In the genomic region with DNA sequence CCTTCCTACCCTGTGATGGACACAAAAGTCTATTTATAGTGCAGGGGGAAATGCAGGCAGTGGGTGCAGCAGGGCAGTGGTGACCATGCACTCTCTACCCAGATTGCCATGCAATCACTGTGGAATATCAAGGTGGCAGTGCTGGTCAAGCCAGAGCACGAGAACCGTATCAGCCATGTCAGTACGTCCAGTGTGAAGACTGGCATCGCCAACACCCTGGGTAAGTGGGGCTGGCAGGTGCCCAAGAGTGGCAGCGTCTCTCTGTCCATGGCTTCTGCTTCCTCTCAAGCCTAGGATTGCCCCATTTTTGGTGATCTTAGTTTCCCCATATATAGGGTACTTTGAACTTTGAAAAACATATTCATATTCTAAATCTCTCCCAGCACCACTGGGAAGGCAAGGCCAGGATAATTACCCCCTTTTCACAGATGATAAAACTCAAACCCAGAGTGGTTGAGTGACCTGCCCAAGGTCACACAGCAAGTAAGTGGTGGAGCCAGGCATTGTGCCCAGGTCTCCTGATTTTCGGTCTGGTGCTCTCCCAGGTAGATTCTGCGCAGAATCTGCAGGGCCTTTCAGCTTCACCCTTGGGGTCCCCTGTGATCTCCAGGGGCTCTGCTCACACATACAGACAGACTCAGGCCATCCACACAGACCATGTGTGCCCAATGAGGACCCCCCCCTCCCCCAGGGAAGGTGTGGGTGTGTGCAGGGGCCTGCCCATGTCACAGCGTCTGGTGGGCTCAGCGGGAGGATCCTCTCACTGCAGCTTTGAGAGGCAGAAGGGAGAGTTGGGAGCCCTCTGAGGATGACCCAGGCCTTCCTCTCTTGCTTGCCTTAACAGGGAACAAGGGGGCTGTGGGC, we compare ENCODE assay signal across 33 cellular contexts. TPM values are rescaled to one million over a fixed set of nuclear protein-coding genes. Genes with fewer than 3 reads are reported as not detected.
DNase-seq lines count a peak whose midpoint lies in the region; ATAC-seq, FAIRE-seq and TF ChIP-seq lines count a peak whose summit lies in the region.
"Had no signal": no experiment of that assay in that cellular context is flagged by ENCODE, and none has a peak within 500 bp of the region (broad histone marks: within the 10 kb centered on the region; RNA-seq: fewer than 3 reads in every experiment).

No MANE protein-coding gene starts in this region.

- ATAC-seq in stimulated activated naive CD8-positive, alpha-beta T cell treated with anti-CD3 and anti-CD28 coated beads, Interleukin-15, Interleukin-2, amounts not matched to agents 100 U/mL and 50 U/mL, for 24 hours: no peak
- no peak for ATAC-seq in HG02870 (IDR thresholded peaks at IDR 0.05; ENCODE audit: unreplicated experiment)
- ATAC-seq: effector memory CD8-positive, alpha-beta T cell; stimulated activated naive CD8-positive, alpha-beta T cell treated with anti-CD3 and anti-CD28 coated beads, Interleukin-15, amount 100 ng/mL, for 72 hours had no signal

- intact Hi-C loops in posterior vena cava (cut with DNase I): loop anchor here in 1 of 2 donors (10.0 kb wide), 1 partner anchor 217 kb away; no protein-coding TSS in a partner anchor

- FAIRE-seq in GM12892 (lab: Jason Lieb, UNC): no peak
- FAIRE-seq: A204.1, GM12891 had no signal

- peak; percentile 8 for DNase-seq in activated CD4-positive, CD25-positive, alpha-beta regulatory T cell treated with anti-CD3 and anti-CD28 coated beads, Interleukin-2, amount 50 U/mL, for 72 hours
- DNase-seq in activated CD4-positive, CD25-positive, alpha-beta regulatory T cell (lab: John Stamatoyannopoulos, UW): no peak
- DNase-seq in GM12892 (ENCODE audit: insufficient read length): no peak
- peak; percentile 32 for DNase-seq in ecto neural progenitor cell (ENCODE audit: low spot score)
- DNase-seq in posterior vena cava (ENCODE audit: low spot score): peak; percentile 82
- no peak for DNase-seq in NCI-H1436 treated with DMSO at 0.1 percent for 48 hours (lab: John Stamatoyannopoulos, UW)
- no peak for DNase-seq in stimulated activated naive CD8-positive, alpha-beta T cell treated with anti-CD3 and anti-CD28 coated beads, Interleukin-15, Interleukin-2, amounts not matched to agents 100 U/mL and 50 U/mL, for 24 hours
- DNase-seq: activated CD4-positive, alpha-beta T cell treated with anti-CD3 and anti-CD28 coated beads for 1 hour; activated T-cell treated with anti-CD3 and anti-CD28 coated beads, Interleukin-2, amount 50 U/mL, for 1 hour; brain microvascular endothelial cell; colonic mucosa; DMS 273 treated with DMSO at 0.1 percent for 48 hours; effector memory CD8-positive, alpha-beta T cell; EL; H9; KG1; MM.1S; NCI-H2029 treated with DMSO at 0.1 percent for 48 hours; NCI-H526 treated with DMSO at 0.1 percent for 48 hours; stimulated activated CD4-positive, alpha-beta T cell treated with anti-CD3 and anti-CD28 coated beads, Interleukin-15, amount 100 ng/mL, for 24 hours; T-helper 1 cell; tibial artery had no signal

- TF ChIP-seq POLR2A in GM12892 (IDR thresholded peaks at IDR 0.05; ENCODE audit: low read depth, low read length): 0 out of 2 replicates have a peak, but pooled peaks have one; percentile 34

RNA-seq across cellular contexts. Expression of gene INPPL1, which starts 7.1 kb away (rescaled TPM):
- polyA plus RNA-seq in GM12892 (2012; ENCODE audit: missing spikeins): 41.2 TPM
- 100 to 1,000 TPM; 108 to 110 TPM for total RNA-seq in posterior vena cava

RNA-seq across cellular contexts. Expression of gene PHOX2A, which starts 12.3 kb away (rescaled TPM):
- not detected for polyA plus RNA-seq in GM12892 (2012; ENCODE audit: missing spikeins)
- total RNA-seq in posterior vena cava: not detected
- total RNA-seq: activated CD4-positive, alpha-beta memory T cell treated with anti-CD3 and anti-CD28 coated beads, Interleukin-2, amount 10 ng/mL, durations not matched to agents 7 days and 5 days; CD4-positive, alpha-beta memory T cell; fibroblast of villous mesenchyme; kidney epithelial cell; lung microvascular endothelial cell; SJSA1 had no signal
- polyA plus RNA-seq: CD4-positive, alpha-beta memory T cell; esophagus had no signal

RNA-seq across cellular contexts. Expression of gene FOLR2, which starts 15.0 kb away (rescaled TPM):
- polyA plus RNA-seq in GM12892 (2012; ENCODE audit: missing spikeins): 0.59 TPM
- total RNA-seq in posterior vena cava: 10 to 100 TPM; 16.2 to 66.4 TPM
- total RNA-seq: activated CD4-positive, alpha-beta memory T cell treated with anti-CD3 and anti-CD28 coated beads, Interleukin-2, amount 10 ng/mL, durations not matched to agents 7 days and 5 days; CD4-positive, alpha-beta memory T cell; fibroblast of villous mesenchyme; H9; kidney epithelial cell; lung microvascular endothelial cell; SJSA1 had no signal
- polyA plus RNA-seq: CD4-positive, alpha-beta memory T cell had no signal

RNA-seq across cellular contexts. Expression of gene FOLR1, which starts 39.7 kb away (rescaled TPM):
- polyA plus RNA-seq in GM12892 (2012; ENCODE audit: missing spikeins): not detected
- not detected for total RNA-seq in posterior vena cava
- total RNA-seq: activated CD4-positive, alpha-beta memory T cell treated with anti-CD3 and anti-CD28 coated beads, Interleukin-2, amount 10 ng/mL, durations not matched to agents 7 days and 5 days; CD4-positive, alpha-beta memory T cell; fibroblast of villous mesenchyme; lung microvascular endothelial cell had no signal
- polyA plus RNA-seq: CD4-positive, alpha-beta memory T cell had no signal

Comparison
In these comparisons a context has a peak if more than half of its experiments do, and no peak if none do; other contexts are left out.
1. DNase-seq: peak in activated CD4-positive, CD25-positive, alpha-beta regulatory T cell treated with anti-CD3 and anti-CD28 coated beads, Interleukin-2, amount 50 U/mL, for 72 hours (single experiment), ecto neural progenitor cell (single experiment) and posterior vena cava (single experiment); none in activated CD4-positive, CD25-positive, alpha-beta regulatory T cell (0 of 4), GM12892 (single experiment), NCI-H1436 treated with DMSO at 0.1 percent for 48 hours (single experiment) and stimulated activated naive CD8-positive, alpha-beta T cell treated with anti-CD3 and anti-CD28 coated beads, Interleukin-15, Interleukin-2, amounts not matched to agents 100 U/mL and 50 U/mL, for 24 hours (single experiment).